ENCODE assay signal across 35 cellular contexts in the genomic region with DNA sequence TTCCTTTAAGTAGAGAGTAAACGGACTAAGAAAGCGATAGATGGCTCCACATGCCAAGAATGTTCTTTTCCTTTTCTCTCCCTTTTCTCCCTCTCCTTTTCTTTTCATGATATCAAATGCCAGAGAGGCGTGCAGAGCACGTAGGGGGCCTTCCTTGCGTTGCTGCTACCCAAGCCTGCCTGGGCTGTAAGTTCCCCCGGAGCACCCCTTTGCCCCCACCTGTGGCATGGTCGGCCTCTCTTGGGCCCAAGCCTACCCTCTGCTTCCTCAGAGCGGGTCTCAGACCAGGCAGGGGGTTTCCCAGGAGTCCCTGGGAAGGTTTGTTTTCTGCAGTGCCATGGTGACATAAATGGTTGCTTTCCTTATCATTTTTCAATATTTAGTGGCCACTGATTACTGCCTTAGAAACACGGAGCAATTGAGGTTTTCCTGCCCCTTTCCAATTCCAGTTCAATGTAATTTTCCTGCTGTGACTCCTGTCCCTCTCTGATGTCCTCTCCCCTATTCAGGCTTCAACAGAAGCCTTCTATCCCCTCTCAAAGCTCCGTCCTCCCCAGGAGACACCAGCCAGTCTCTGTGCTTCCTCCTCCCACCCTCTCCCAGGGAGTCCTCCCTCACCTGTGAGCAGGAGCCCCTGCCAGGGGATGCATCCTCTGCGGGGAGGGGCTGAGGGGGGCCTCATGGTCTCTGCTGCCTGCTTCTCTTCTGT. TPM values are rescaled to one million over a fixed set of nuclear protein-coding genes. Genes with fewer than 3 reads are reported as not detected.
"Had no signal": no experiment of that assay in that cellular context is flagged by ENCODE, and none has a peak within 500 bp of the region (broad histone marks: within the 10 kb centered on the region; RNA-seq: fewer than 3 reads in every experiment).

No MANE protein-coding gene starts in this region.

- H3K4me3 ChIP-seq: adrenal gland, body of pancreas, esophagus muscularis mucosa, gastrocnemius medialis, heart left ventricle had no signal

- DNase-seq: activated CD4-positive, alpha-beta memory T cell treated with anti-CD3 and anti-CD28 coated beads for 36 hours; activated CD4-positive, alpha-beta T cell treated with anti-CD3 and anti-CD28 coated beads for 36 hours; activated CD4-positive, alpha-beta T cell treated with anti-CD3 and anti-CD28 coated beads, Interleukin-2, amount 10 ng/mL, durations not matched to agents 24 days and 14 days; activated CD4-positive, CD25-positive, alpha-beta regulatory T cell; activated CD4-positive, CD25-positive, alpha-beta regulatory T cell treated with anti-CD3 and anti-CD28 coated beads, Interleukin-2, amount 50 U/mL, for 72 hours; activated CD8-positive, alpha-beta memory T cell treated with anti-CD3 and anti-CD28 coated beads, Interleukin-2, amount 10 ng/mL, durations not matched to agents 7 days and 5 days; activated CD8-positive, alpha-beta memory T cell treated with anti-CD3 and anti-CD28 coated beads, Interleukin-2, amount 50 U/mL, for 4 hours; activated CD8-positive, alpha-beta T cell treated with anti-CD3 and anti-CD28 coated beads, Interleukin-2, amount 10 ng/mL, durations not matched to agents 7 days and 5 days; activated effector memory CD4-positive, alpha-beta T cell treated with anti-CD3 and anti-CD28 coated beads, Interleukin-2, amount 50 U/mL, for 16 hours; activated naive CD4-positive, alpha-beta T cell treated with anti-CD3 and anti-CD28 coated beads for 36 hours; activated naive CD8-positive, alpha-beta T cell treated with anti-CD3 and anti-CD28 coated beads for 36 hours; activated naive CD8-positive, alpha-beta T cell treated with anti-CD3 and anti-CD28 coated beads, Interleukin-2, amount 50 U/mL, for 24 hours; activated T-cell treated with anti-CD3 and anti-CD28 coated beads, Interleukin-2, amount 50 U/mL, for 1 hour; activated T-cell treated with anti-CD3 and anti-CD28 coated beads, Interleukin-2, amount 50 U/mL, for 48 hours; adrenal gland; amygdala; aorta; body of pancreas; caudate nucleus; effector memory CD4-positive, alpha-beta T cell; erythroblast; foreskin keratinocyte; gastrocnemius medialis; glutamatergic neuron; heart left ventricle; T-helper 1 cell; T-helper 17 cell; T1000; WERI-Rb-1 had no signal

- H3K36me3 ChIP-seq: adrenal gland, esophagus muscularis mucosa, gastrocnemius medialis, heart left ventricle, WERI-Rb-1 had no signal

- FAIRE-seq: colon had no signal

- H3K9me3 ChIP-seq: adrenal gland, body of pancreas, esophagus muscularis mucosa, gastrocnemius medialis, heart left ventricle had no signal

- H3K27ac ChIP-seq: adrenal gland, body of pancreas, esophagus muscularis mucosa, foreskin keratinocyte, gastrocnemius medialis, heart left ventricle, WERI-Rb-1 had no signal

- ATAC-seq: activated CD4-positive, alpha-beta T cell treated with anti-CD3 and anti-CD28 coated beads for 36 hours; activated CD8-positive, alpha-beta memory T cell treated with anti-CD3 and anti-CD28 coated beads, Interleukin-2, amount 10 ng/mL, durations not matched to agents 7 days and 5 days; activated CD8-positive, alpha-beta T cell treated with anti-CD3 and anti-CD28 coated beads, Interleukin-2, amount 10 ng/mL, durations not matched to agents 7 days and 5 days; activated naive CD8-positive, alpha-beta T cell treated with anti-CD3 and anti-CD28 coated beads, Interleukin-2, amount 50 U/mL, for 24 hours; body of pancreas; foreskin keratinocyte; gastrocnemius medialis; heart left ventricle; T-helper 17 cell had no signal

- H3K27me3 ChIP-seq: adrenal gland, foreskin keratinocyte, gastrocnemius medialis had no signal

- H3K4me1 ChIP-seq: adrenal gland, body of pancreas, esophagus muscularis mucosa, gastrocnemius medialis, heart left ventricle had no signal

RNA-seq across cellular contexts. Expression of a gene that starts 22.6 kb away (rescaled TPM):
- total RNA-seq: activated CD4-positive, alpha-beta memory T cell treated with anti-CD3 and anti-CD28 coated beads for 36 hours; activated CD4-positive, alpha-beta T cell treated with anti-CD3 and anti-CD28 coated beads for 36 hours; activated CD4-positive, alpha-beta T cell treated with anti-CD3 and anti-CD28 coated beads, Interleukin-2, amount 10 ng/mL, durations not matched to agents 24 days and 14 days; activated CD8-positive, alpha-beta memory T cell treated with anti-CD3 and anti-CD28 coated beads for 36 hours; activated CD8-positive, alpha-beta memory T cell treated with anti-CD3 and anti-CD28 coated beads, Interleukin-2, amount 10 ng/mL, durations not matched to agents 7 days and 5 days; activated CD8-positive, alpha-beta T cell treated with anti-CD3 and anti-CD28 coated beads, Interleukin-2, amount 10 ng/mL, durations not matched to agents 7 days and 5 days; activated naive CD4-positive, alpha-beta T cell treated with anti-CD3 and anti-CD28 coated beads for 36 hours; activated naive CD8-positive, alpha-beta T cell treated with anti-CD3 and anti-CD28 coated beads for 36 hours; activated T-helper 1 cell treated with anti-CD3 and anti-CD28 coated beads, Interleukin-12 subunit alpha, Interleukin-12 subunit beta, Interleukin-2, Interleukin-4 antibody, amounts not matched to agents 30 ng/mL and 10 ng/mL and 1 ng/mL, durations not matched to agents 14 hours and 24 hours and 36 hours; activated T-helper 2 cell treated with anti-CD3 and anti-CD28 coated beads, Interferon-gamma antibody, Interleukin-2, Interleukin-4, amounts not matched to agents 10 μg/mL and 5 μg/mL and 100 μg/mL, durations not matched to agents 14 hours and 24 hours and 36 hours; chondrocyte; T-helper 17 cell had no signal
